34 cellular contexts compared by ENCODE assay signal in genomic region chr1:50289495-50289894, GRCh38.
DNase-seq lines count a peak whose midpoint lies in the region; ATAC-seq and TF ChIP-seq lines count a peak whose summit lies in the region.
"Had no signal": no experiment of that assay in that cellular context is flagged by ENCODE, and none has a peak within 500 bp of the region (broad histone marks: within the 10 kb centered on the region; RNA-seq: fewer than 3 reads in every experiment).

No MANE protein-coding gene starts in this region.

- POLR2A ChIA-PET in CD8-positive, alpha-beta memory T cell (lab: Charles Lee): no interaction called here

- H3K4me1 ChIP-seq in CD8-positive, alpha-beta memory T cell (ENCODE audit: insufficient read depth, low read length): no peaks in the 10 kb centered on the region
- H3K4me1 ChIP-seq: A549, adrenal gland, testis had no signal

- peak overlapping the region in 1 of 2 donors; percentile 7 for H3K27ac Mint-ChIP-seq in stimulated activated naive CD8-positive, alpha-beta T cell treated with anti-CD3 and anti-CD28 coated beads, Interleukin-15, amount 100 ng/mL, for 72 hours
- H3K27ac Mint-ChIP-seq in CD8-positive, alpha-beta memory T cell: peak overlapping the region in 1 of 8 donors; percentile 76
- no peak overlapping the region for H3K27ac Mint-ChIP-seq in type B pancreatic cell
- H3K27ac Mint-ChIP-seq: activated CD8-positive, alpha-beta memory T cell treated with anti-CD3 and anti-CD28 coated beads, Interleukin-2, amount 10 ng/mL, durations not matched to agents 7 days and 5 days; CD4-positive, alpha-beta T cell; memory B cell; nephron progenitor cell; T-helper 17 cell had no signal

- no peaks in the 10 kb centered on the region for H3K27me3 ChIP-seq in CD8-positive, alpha-beta memory T cell (ENCODE audit: insufficient read depth, low read length, poor library complexity, severe bottlenecking)
- H3K27me3 ChIP-seq: adrenal gland, MG63, testis had no signal

- H3K36me3 Mint-ChIP-seq in CD8-positive, alpha-beta memory T cell: no peaks in the 10 kb centered on the region
- H3K36me3 Mint-ChIP-seq in type B pancreatic cell: no peaks in the 10 kb centered on the region
- H3K36me3 Mint-ChIP-seq: activated CD8-positive, alpha-beta memory T cell treated with anti-CD3 and anti-CD28 coated beads, Interleukin-2, amount 10 ng/mL, durations not matched to agents 7 days and 5 days; memory B cell had no signal

- TF ChIP-seq CTCF in type B pancreatic cell (conservative IDR thresholded peaks at IDR 0.05): no peak

- H3K27ac ChIP-seq in CD8-positive, alpha-beta memory T cell (ENCODE audit: low read depth, low read length): no peak overlapping the region
- H3K27ac ChIP-seq: A549, adrenal gland, HL-60, testis had no signal

- no peak overlapping the region for H3K4me3 Mint-ChIP-seq in stimulated activated naive CD8-positive, alpha-beta T cell treated with anti-CD3 and anti-CD28 coated beads, Interleukin-15, amount 100 ng/mL, for 72 hours
- no peak overlapping the region for H3K4me3 Mint-ChIP-seq in CD8-positive, alpha-beta memory T cell
- no peak overlapping the region for H3K4me3 Mint-ChIP-seq in type B pancreatic cell
- H3K4me3 Mint-ChIP-seq: activated CD8-positive, alpha-beta memory T cell treated with anti-CD3 and anti-CD28 coated beads, Interleukin-2, amount 10 ng/mL, durations not matched to agents 7 days and 5 days; CD4-positive, alpha-beta T cell; central memory CD8-positive, alpha-beta T cell; memory B cell; nephron progenitor cell; T-helper 17 cell had no signal

- H3K4me3 ChIP-seq in CD8-positive, alpha-beta memory T cell (ENCODE audit: low read length): no peak overlapping the region
- H3K4me3 ChIP-seq: A549, adrenal gland, MG63, testis had no signal

- no peak for DNase-seq in stimulated activated naive CD8-positive, alpha-beta T cell treated with anti-CD3 and anti-CD28 coated beads, Interleukin-15, amount 100 ng/mL, for 72 hours
- DNase-seq in stimulated activated naive CD8-positive, alpha-beta T cell treated with anti-CD3 and anti-CD28 coated beads, Interleukin-15, Interleukin-2, amounts not matched to agents 100 U/mL and 50 U/mL, for 24 hours: no peak
- DNase-seq in NCI-H82 treated with DMSO at 0.1 percent for 48 hours (lab: John Stamatoyannopoulos, UW; ENCODE audit: unreplicated experiment) (no peak), type B pancreatic cell (ENCODE audit: extremely low spot score, unreplicated experiment) (no peak)
- DNase-seq in CD8-positive, alpha-beta memory T cell: no peak
- no peak for DNase-seq in activated CD8-positive, alpha-beta memory T cell treated with anti-CD3 and anti-CD28 coated beads, Interleukin-2, amount 50 U/mL, for 4 hours
- DNase-seq: activated CD4-positive, alpha-beta T cell treated with anti-CD3 and anti-CD28 coated beads, Interleukin-2, amount 50 U/mL, for 1 hour; activated CD4-positive, CD25-positive, alpha-beta regulatory T cell; activated CD8-positive, alpha-beta memory T cell treated with anti-CD3 and anti-CD28 coated beads, Interleukin-2, amount 10 ng/mL, durations not matched to agents 7 days and 5 days; activated T-cell treated with anti-CD3 and anti-CD28 coated beads, Interleukin-2, amount 50 U/mL, for 48 hours; adrenal gland; CD4-positive, alpha-beta T cell; erythroblast; H7; KG1; MG63; NCI-H1105; NCI-H187; NCI-H2171 treated with DMSO at 0.1 percent for 48 hours; NCI-H524; nephron progenitor cell; SK-N-SH; small intestine; stimulated activated naive CD4-positive, alpha-beta T cell treated with Interleukin-2 at 50 U/mL for 16 hours; T-helper 17 cell; testis had no signal

- CTCF ChIA-PET in CD8-positive, alpha-beta memory T cell (lab: Charles Lee): no interaction called here

- peaks cover 4 to 6% of the 10 kb centered on the region in 2 donors for H3K9me3 Mint-ChIP-seq in stimulated activated naive CD8-positive, alpha-beta T cell treated with anti-CD3 and anti-CD28 coated beads, Interleukin-15, amount 100 ng/mL, for 72 hours
- peaks cover 0 to 4% (median 1%) of the 10 kb centered on the region in 5 donors for H3K9me3 Mint-ChIP-seq in CD8-positive, alpha-beta memory T cell
- H3K9me3 Mint-ChIP-seq in type B pancreatic cell: no peaks in the 10 kb centered on the region
- H3K9me3 Mint-ChIP-seq: CD4-positive, alpha-beta T cell; central memory CD8-positive, alpha-beta T cell had no signal

- H3K27me3 Mint-ChIP-seq in stimulated activated naive CD8-positive, alpha-beta T cell treated with anti-CD3 and anti-CD28 coated beads, Interleukin-15, amount 100 ng/mL, for 72 hours: peaks cover 27% of the 10 kb centered on the region
- peaks cover 6 to 18% of the 10 kb centered on the region in 2 donors for H3K27me3 Mint-ChIP-seq in CD8-positive, alpha-beta memory T cell
- peaks cover 4% of the 10 kb centered on the region for H3K27me3 Mint-ChIP-seq in type B pancreatic cell
- H3K27me3 Mint-ChIP-seq: activated CD8-positive, alpha-beta memory T cell treated with anti-CD3 and anti-CD28 coated beads, Interleukin-2, amount 10 ng/mL, durations not matched to agents 7 days and 5 days had no signal

- no peaks in the 10 kb centered on the region for H3K9me3 ChIP-seq in CD8-positive, alpha-beta memory T cell (ENCODE audit: low read length)
- H3K9me3 ChIP-seq: A549, adrenal gland, MG63, SK-N-SH, testis had no signal

- peak; percentile 79 for ATAC-seq in stimulated activated naive CD8-positive, alpha-beta T cell treated with anti-CD3 and anti-CD28 coated beads, Interleukin-15, amount 100 ng/mL, for 72 hours
- no peak for ATAC-seq in stimulated activated naive CD8-positive, alpha-beta T cell treated with anti-CD3 and anti-CD28 coated beads, Interleukin-15, Interleukin-2, amounts not matched to agents 100 U/mL and 50 U/mL, for 24 hours
- ATAC-seq in HG02610 (IDR thresholded peaks at IDR 0.05; ENCODE audit: unreplicated experiment) (peak; percentile 67), HG03521 (IDR thresholded peaks at IDR 0.05; ENCODE audit: unreplicated experiment) (peak; percentile 56)
- ATAC-seq: A549; activated CD8-positive, alpha-beta memory T cell treated with anti-CD3 and anti-CD28 coated beads, Interleukin-2, amount 10 ng/mL, durations not matched to agents 7 days and 5 days; left lobe of liver; Right ventricle myocardium inferior; T-helper 17 cell had no signal

- H3K36me3 ChIP-seq in CD8-positive, alpha-beta memory T cell (ENCODE audit: insufficient read depth, low read length): no peaks in the 10 kb centered on the region
- H3K36me3 ChIP-seq: adrenal gland, MG63 had no signal

- H3K4me1 Mint-ChIP-seq in stimulated activated naive CD8-positive, alpha-beta T cell treated with anti-CD3 and anti-CD28 coated beads, Interleukin-15, amount 100 ng/mL, for 72 hours: no peaks in the 10 kb centered on the region
- no peaks in the 10 kb centered on the region for H3K4me1 Mint-ChIP-seq in CD8-positive, alpha-beta memory T cell
- no peaks in the 10 kb centered on the region for H3K4me1 Mint-ChIP-seq in type B pancreatic cell (ENCODE audit: unreplicated experiment)
- H3K4me1 Mint-ChIP-seq: activated CD8-positive, alpha-beta memory T cell treated with anti-CD3 and anti-CD28 coated beads, Interleukin-2, amount 10 ng/mL, durations not matched to agents 7 days and 5 days; central memory CD8-positive, alpha-beta T cell; memory B cell; nephron progenitor cell; T-helper 17 cell had no signal
